ENCODE assay signal across 28 cellular contexts in genomic region chr14:95062946-95063345, GRCh38.
"Had no signal": no experiment of that assay in that cellular context is flagged by ENCODE, and none has a peak within 500 bp of the region (broad histone marks: within the 10 kb centered on the region; RNA-seq: fewer than 3 reads in every experiment).

No MANE protein-coding gene starts in this region.

- H3K36me3 Mint-ChIP-seq: activated CD8-positive, alpha-beta memory T cell treated with anti-CD3 and anti-CD28 coated beads, Interleukin-2, amount 10 ng/mL, durations not matched to agents 7 days and 5 days; activated naive CD4-positive, alpha-beta T cell treated with anti-CD3 and anti-CD28 coated beads, Interleukin-2, amount 10 ng/mL, durations not matched to agents 7 days and 5 days; activated naive CD8-positive, alpha-beta T cell treated with anti-CD3 and anti-CD28 coated beads, Interleukin-2, amount 10 ng/mL, durations not matched to agents 7 days and 5 days; naive thymus-derived CD8-positive, alpha-beta T cell; stimulated activated effector memory CD8-positive, alpha-beta T cell treated with anti-CD3 and anti-CD28 coated beads, Interleukin-12 subunit alpha, Interleukin-12 subunit beta, amount 100 ng/mL, for 72 hours had no signal

- H3K27ac Mint-ChIP-seq: activated CD4-positive, alpha-beta T cell treated with anti-CD3 and anti-CD28 coated beads for 36 hours; activated CD8-positive, alpha-beta memory T cell treated with anti-CD3 and anti-CD28 coated beads, Interleukin-2, amount 10 ng/mL, durations not matched to agents 7 days and 5 days; activated CD8-positive, alpha-beta T cell treated with anti-CD3 and anti-CD28 coated beads, Interleukin-2, amount 10 ng/mL, durations not matched to agents 7 days and 5 days; activated naive CD4-positive, alpha-beta T cell treated with anti-CD3 and anti-CD28 coated beads, Interleukin-2, amount 10 ng/mL, durations not matched to agents 7 days and 5 days; activated naive CD8-positive, alpha-beta T cell treated with anti-CD3 and anti-CD28 coated beads, Interleukin-2, amount 10 ng/mL, durations not matched to agents 7 days and 5 days; endodermal cell; naive thymus-derived CD8-positive, alpha-beta T cell; progenitor cell of endocrine pancreas; stimulated activated effector memory CD8-positive, alpha-beta T cell treated with anti-CD3 and anti-CD28 coated beads, Interleukin-12 subunit alpha, Interleukin-12 subunit beta, amount 100 ng/mL, for 72 hours; stimulated activated naive CD8-positive, alpha-beta T cell treated with anti-CD3 and anti-CD28 coated beads, Interleukin-15, Interleukin-2, amounts not matched to agents 100 ng/mL and 50 ng/mL, for 24 hours had no signal

- H3K4me3 ChIP-seq: ascending aorta, thoracic aorta, vagina had no signal

- H3K4me1 ChIP-seq: ascending aorta, vagina had no signal

- H3K4me3 Mint-ChIP-seq: activated CD4-positive, alpha-beta T cell treated with anti-CD3 and anti-CD28 coated beads for 36 hours; activated CD8-positive, alpha-beta memory T cell treated with anti-CD3 and anti-CD28 coated beads, Interleukin-2, amount 10 ng/mL, durations not matched to agents 7 days and 5 days; activated CD8-positive, alpha-beta T cell treated with anti-CD3 and anti-CD28 coated beads, Interleukin-2, amount 10 ng/mL, durations not matched to agents 7 days and 5 days; activated naive CD4-positive, alpha-beta T cell treated with anti-CD3 and anti-CD28 coated beads, Interleukin-2, amount 10 ng/mL, durations not matched to agents 7 days and 5 days; activated naive CD8-positive, alpha-beta T cell treated with anti-CD3 and anti-CD28 coated beads, Interleukin-2, amount 10 ng/mL, durations not matched to agents 7 days and 5 days; endodermal cell; naive thymus-derived CD8-positive, alpha-beta T cell; stimulated activated effector memory CD8-positive, alpha-beta T cell treated with anti-CD3 and anti-CD28 coated beads, Interleukin-12 subunit alpha, Interleukin-12 subunit beta, amount 100 ng/mL, for 72 hours; stimulated activated naive CD8-positive, alpha-beta T cell treated with anti-CD3 and anti-CD28 coated beads, Interleukin-15, Interleukin-2, amounts not matched to agents 100 ng/mL and 50 ng/mL, for 24 hours had no signal

- H3K9me3 Mint-ChIP-seq: activated naive CD8-positive, alpha-beta T cell treated with anti-CD3 and anti-CD28 coated beads, Interleukin-2, amount 10 ng/mL, durations not matched to agents 7 days and 5 days; endodermal cell; naive thymus-derived CD8-positive, alpha-beta T cell; stimulated activated effector memory CD8-positive, alpha-beta T cell treated with anti-CD3 and anti-CD28 coated beads, Interleukin-12 subunit alpha, Interleukin-12 subunit beta, amount 100 ng/mL, for 72 hours; stimulated activated naive CD8-positive, alpha-beta T cell treated with anti-CD3 and anti-CD28 coated beads, Interleukin-15, Interleukin-2, amounts not matched to agents 100 ng/mL and 50 ng/mL, for 24 hours had no signal

- H3K4me1 Mint-ChIP-seq: activated CD4-positive, alpha-beta T cell treated with anti-CD3 and anti-CD28 coated beads for 36 hours had no signal

- ATAC-seq: activated CD4-positive, alpha-beta T cell treated with anti-CD3 and anti-CD28 coated beads for 36 hours; activated CD8-positive, alpha-beta memory T cell treated with anti-CD3 and anti-CD28 coated beads, Interleukin-2, amount 10 ng/mL, durations not matched to agents 7 days and 5 days; activated CD8-positive, alpha-beta T cell treated with anti-CD3 and anti-CD28 coated beads, Interleukin-2, amount 10 ng/mL, durations not matched to agents 7 days and 5 days; esophagus mucosa; left colon; naive thymus-derived CD8-positive, alpha-beta T cell; sciatic nerve; stimulated activated effector memory CD8-positive, alpha-beta T cell treated with anti-CD3 and anti-CD28 coated beads, Interleukin-12 subunit alpha, Interleukin-12 subunit beta, amount 100 ng/mL, for 72 hours had no signal

- H3K36me3 ChIP-seq: ascending aorta, brain microvascular endothelial cell, neutrophil, thoracic aorta, vagina had no signal

- H3K27me3 Mint-ChIP-seq: activated CD4-positive, alpha-beta T cell treated with anti-CD3 and anti-CD28 coated beads for 36 hours; activated CD8-positive, alpha-beta memory T cell treated with anti-CD3 and anti-CD28 coated beads, Interleukin-2, amount 10 ng/mL, durations not matched to agents 7 days and 5 days; activated naive CD8-positive, alpha-beta T cell treated with anti-CD3 and anti-CD28 coated beads, Interleukin-2, amount 10 ng/mL, durations not matched to agents 7 days and 5 days; stimulated activated naive CD8-positive, alpha-beta T cell treated with anti-CD3 and anti-CD28 coated beads, Interleukin-15, Interleukin-2, amounts not matched to agents 100 ng/mL and 50 ng/mL, for 24 hours had no signal

- H3K27me3 ChIP-seq: ascending aorta, brain microvascular endothelial cell, vagina had no signal

- H3K9me3 ChIP-seq: ascending aorta, neutrophil, thoracic aorta, vagina had no signal

- DNase-seq: activated CD4-positive, alpha-beta T cell treated with anti-CD3 and anti-CD28 coated beads for 36 hours; activated CD4-positive, CD25-positive, alpha-beta regulatory T cell; activated CD8-positive, alpha-beta memory T cell treated with anti-CD3 and anti-CD28 coated beads, Interleukin-2, amount 10 ng/mL, durations not matched to agents 7 days and 5 days; activated CD8-positive, alpha-beta T cell treated with anti-CD3 and anti-CD28 coated beads, Interleukin-2, amount 10 ng/mL, durations not matched to agents 7 days and 5 days; activated gamma-delta T cell; activated naive CD4-positive, alpha-beta T cell treated with anti-CD3 and anti-CD28 coated beads, Interleukin-2, amount 10 ng/mL, durations not matched to agents 7 days and 5 days; activated naive CD8-positive, alpha-beta T cell treated with anti-CD3 and anti-CD28 coated beads, Interleukin-2, amount 10 ng/mL, durations not matched to agents 7 days and 5 days; activated T-cell treated with anti-CD3 and anti-CD28 coated beads, Interleukin-2, amount 50 U/mL, for 48 hours; brain microvascular endothelial cell; cortex of kidney; foreskin fibroblast; hippocampal formation; left colon; naive thymus-derived CD8-positive, alpha-beta T cell; retina; small intestine; stimulated activated CD4-positive, alpha-beta T cell treated with anti-CD3 and anti-CD28 coated beads, Interleukin-4, amount 100 ng/mL, for 24 hours; trophoblast cell had no signal

- H3K27ac ChIP-seq: ascending aorta, brain microvascular endothelial cell, neutrophil, thoracic aorta, vagina had no signal
